8 cellular contexts compared by ENCODE assay signal in the genomic region with DNA sequence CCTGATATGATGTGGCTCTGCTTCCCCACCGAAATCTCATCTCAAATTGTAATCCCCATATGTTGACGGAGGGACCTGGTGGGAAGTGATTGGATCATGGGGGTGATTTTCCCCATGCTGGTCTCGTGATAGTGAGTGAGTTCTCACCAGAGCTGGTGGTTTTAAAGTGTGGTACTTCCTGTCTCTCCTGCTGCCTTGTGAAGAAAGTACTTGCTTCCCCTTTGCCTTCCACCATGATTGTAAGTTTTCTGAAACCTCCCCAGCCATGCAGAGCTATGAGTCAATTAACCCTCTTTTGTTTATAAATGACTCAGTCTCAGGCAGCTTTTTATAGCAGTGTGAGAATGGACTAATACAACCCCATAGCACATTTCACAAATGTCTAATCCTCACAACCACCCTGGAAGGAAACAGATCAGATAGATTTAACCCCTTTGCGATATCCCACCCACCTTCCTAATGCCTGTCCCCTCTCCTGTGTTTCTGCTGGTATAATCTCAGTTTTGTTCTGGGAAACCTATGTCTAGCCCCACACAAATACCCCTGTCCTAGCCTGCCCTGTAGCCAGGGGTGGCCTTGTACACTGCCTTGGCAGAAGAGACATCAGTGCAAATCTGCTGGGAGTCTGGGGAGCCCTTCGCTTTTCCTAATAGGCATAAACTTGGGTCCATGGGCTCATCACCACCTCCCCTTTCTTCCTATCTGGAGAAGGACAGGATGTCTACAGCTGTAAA.
A peak's percentile ranks its signal among the peaks of the same experiment; 100 is the strongest.
DNase-seq lines count a peak whose midpoint lies in the region; ATAC-seq and TF ChIP-seq lines count a peak whose summit lies in the region.

No MANE protein-coding gene starts in this region.

- peaks cover 2% of the 10 kb centered on the region for H3K4me1 ChIP-seq in mucosa of descending colon (ENCODE audit: low read depth)

- peak overlapping the region; percentile 2 for H3K27ac Mint-ChIP-seq in activated naive CD8-positive, alpha-beta T cell
- no peak overlapping the region for H3K27ac Mint-ChIP-seq in WTC11

- H3K36me3 Mint-ChIP-seq in activated naive CD8-positive, alpha-beta T cell, result no peaks in the 10 kb centered on the region
- H3K36me3 Mint-ChIP-seq in WTC11, result no peaks in the 10 kb centered on the region; the same call in 1 of the 2 replicates

- H3K9me3 Mint-ChIP-seq in activated naive CD8-positive, alpha-beta T cell (ENCODE audit: low read depth), result no peaks in the 10 kb centered on the region
- peaks cover 2% of the 10 kb centered on the region for H3K9me3 Mint-ChIP-seq in WTC11

- no peak overlapping the region for H3K4me3 Mint-ChIP-seq in activated naive CD8-positive, alpha-beta T cell
- no peak overlapping the region for H3K4me3 Mint-ChIP-seq in WTC11

- CTCF ChIA-PET in WTC11 (lab: Charles Lee), result no interaction called here

- H3K36me3 ChIP-seq in mucosa of descending colon (ENCODE audit: low read depth), result no peaks in the 10 kb centered on the region

- in situ Hi-C loops in G401 (cut with HindIII; ENCODE audit: low sequenced_read_pairs), result no loop called here

- H3K27me3 Mint-ChIP-seq in activated naive CD8-positive, alpha-beta T cell, result peaks cover 5% of the 10 kb centered on the region
- H3K27me3 Mint-ChIP-seq in WTC11 (ENCODE audit: low read depth), result no peaks in the 10 kb centered on the region; the same call in 1 of the 2 replicates

- intact Hi-C loops in mucosa of descending colon (cut with DNase I, micrococcal nuclease) (no loop called here), Right ventricle myocardium superior (cut with DNase I) (no loop called here)

- POLR2A ChIA-PET in WTC11 (lab: Charles Lee), result no interaction called here

- TF ChIP-seq CTCF in mucosa of descending colon (IDR thresholded peaks at IDR 0.05), result no peak
- TF ChIP-seq CTCF in WTC11 (IDR thresholded peaks at IDR 0.05), result no peak

- H3K4me1 Mint-ChIP-seq in activated naive CD8-positive, alpha-beta T cell (ENCODE audit: low read depth), result peaks cover 8% of the 10 kb centered on the region
- H3K4me1 Mint-ChIP-seq in WTC11, result peaks cover 22% of the 10 kb centered on the region

- peak; percentile 35 for DNase-seq in GM03348 (ENCODE audit: low spot score)
- DNase-seq in HK-2 (ENCODE audit: unreplicated experiment), result peak; percentile 20
- no peak for DNase-seq in mucosa of descending colon
- no peak for DNase-seq in G401 (ENCODE audit: low spot score)
- DNase-seq in WTC11 (ENCODE audit: low spot score), result no peak
- DNase-seq in Right ventricle myocardium superior, result no peak

- H3K9me3 ChIP-seq in mucosa of descending colon, result no peaks in the 10 kb centered on the region

- peak; percentile 87 for ATAC-seq in GM21515 (IDR thresholded peaks at IDR 0.05; ENCODE audit: unreplicated experiment)
- peak; percentile 57 for ATAC-seq in mucosa of descending colon
- ATAC-seq in WTC11, result no peak
- ATAC-seq in Right ventricle myocardium superior (ENCODE audit: poor library complexity), result no peak

- no peak overlapping the region for H3K4me3 ChIP-seq in mucosa of descending colon

TF ChIP-seq in WTC11, 78 proteins besides CTCF, POLR2A, EP300 and RAD21:
- TF ChIP-seq SOX15 (CRISPR knock-in tag; IDR thresholded peaks at IDR 0.05) (no peak), NR3C1 (CRISPR knock-in tag; conservative IDR thresholded peaks at IDR 0.05; ENCODE audit: low read depth) (no peak)

Comparison
In these comparisons a context has a peak if more than half of its experiments do, and no peak if none do; other contexts are left out.
1. DNase-seq: peak in GM03348 (single experiment) and HK-2 (single experiment); none in mucosa of descending colon (0 of 3), G401 (single experiment), WTC11 (single experiment) and Right ventricle myocardium superior (single experiment).
2. ATAC-seq: peak in GM21515 (single experiment) and mucosa of descending colon (single experiment); none in WTC11 (single experiment) and Right ventricle myocardium superior (single experiment).